1 cellular context compared by ENCODE assay signal in the genomic region with DNA sequence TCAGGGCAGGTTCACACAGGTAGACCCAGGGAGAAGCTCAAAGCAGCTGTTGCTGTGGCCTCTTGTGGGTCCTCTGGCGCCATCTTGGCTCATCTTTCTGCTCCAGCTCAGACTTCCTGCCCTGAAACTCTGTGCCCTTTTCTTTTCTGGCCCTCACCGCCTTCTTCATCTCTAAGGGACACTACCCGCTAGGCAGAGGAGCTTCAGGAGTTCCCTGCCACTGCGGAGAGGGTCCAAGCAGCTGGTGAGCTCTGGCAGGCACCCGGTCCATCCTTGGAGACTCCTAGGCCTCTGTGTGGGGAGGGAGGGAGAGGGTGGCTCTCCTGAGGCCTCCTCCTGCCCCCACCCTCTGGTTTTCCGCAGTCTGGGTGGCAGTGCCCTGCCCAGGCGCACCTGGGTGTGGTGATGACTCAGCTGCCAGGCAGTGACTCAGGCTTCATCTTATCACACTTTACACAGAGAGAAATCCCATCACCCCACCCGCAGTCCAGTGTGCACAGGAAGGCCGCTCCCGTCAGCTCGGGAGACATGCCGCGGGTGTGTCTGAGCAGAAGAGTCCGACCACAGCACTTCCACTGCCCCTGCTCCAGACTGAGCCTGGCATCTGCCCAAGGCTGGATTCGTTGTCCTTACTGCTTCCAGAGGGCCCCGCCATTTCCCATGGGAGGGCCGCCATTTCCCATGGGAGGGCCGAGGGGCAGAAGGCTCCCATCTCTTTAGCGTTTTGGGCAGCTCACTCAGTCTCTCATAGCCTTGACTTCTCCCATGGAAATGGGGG.
TF ChIP-seq lines count a peak whose summit lies in the region.

No MANE protein-coding gene starts in this region.

TF ChIP-seq in K562, 482 proteins besides CTCF, POLR2A, EP300 and RAD21 (continued from another document and continues in another):
- TF ChIP-seq SREBF1 (IDR thresholded peaks at IDR 0.05; ENCODE audit: borderline replicate concordance, low read depth, low read length) (peak; percentile 55; the same call in 1 of the 2 replicates), ZSCAN32 (CRISPR knock-in tag; IDR thresholded peaks at IDR 0.05) (peak; percentile 52; the same call in 1 of the 2 replicates), GATAD2A (IDR thresholded peaks at IDR 0.05) (peak; percentile 96; the same call in 1 of the 2 replicates), HNRNPL (IDR thresholded peaks at IDR 0.05; ENCODE audit: low read depth, low read length) (peak; percentile 97), RB1 (IDR thresholded peaks at IDR 0.05; ENCODE audit: low read depth) (peak; percentile 63), PHTF2 (CRISPR knock-in tag; IDR thresholded peaks at IDR 0.05) (no peak), NCOR1 (IDR thresholded peaks at IDR 0.05) (peak; percentile 72), PYGO2 (tag; IDR thresholded peaks at IDR 0.05) (peak; percentile 8; the same call in 1 of the 2 replicates), ARID2 (IDR thresholded peaks at IDR 0.05) (no peak), HDAC3 (IDR thresholded peaks at IDR 0.05; ENCODE audit: borderline replicate concordance, partially characterized antibody) (no peak), ZBTB33 (CRISPR knock-in tag; IDR thresholded peaks at IDR 0.05) (0 out of 2 replicates have a peak, but pooled peaks have one; percentile 16), SOX6 (IDR thresholded peaks at IDR 0.05) (peak; percentile 66), NR1H2 (CRISPR knock-in tag; IDR thresholded peaks at IDR 0.05) (no peak), ZNF133 (CRISPR knock-in tag; IDR thresholded peaks at IDR 0.05) (0 out of 2 replicates have a peak, but pooled peaks have one; percentile 19), NFXL1 (CRISPR knock-in tag; IDR thresholded peaks at IDR 0.05) (0 out of 2 replicates have a peak, but pooled peaks have one; percentile 37), ZHX1 (conservative IDR thresholded peaks at IDR 0.05; ENCODE audit: low read length) (no peak), HSF4 (CRISPR knock-in tag; IDR thresholded peaks at IDR 0.05; ENCODE audit: borderline replicate concordance) (peak; percentile 85; the same call in 1 of the 2 replicates), KDM5B (IDR thresholded peaks at IDR 0.05; ENCODE audit: insufficient replicate concordance, low read depth, low read length) (peak; percentile 68), STAT5A (IDR thresholded peaks at IDR 0.05; ENCODE audit: borderline replicate concordance, low read length) (peak; percentile 52; the same call in 1 of the 2 replicates), ELF4 (CRISPR knock-in tag; IDR thresholded peaks at IDR 0.05) (peak; percentile 62; the same call in 1 of the 2 replicates), DIDO1 (tag; IDR thresholded peaks at IDR 0.05; ENCODE audit: low read depth) (0 out of 2 replicates have a peak, but pooled peaks have one; percentile 11), EP400 (IDR thresholded peaks at IDR 0.05) (peak; percentile 59), TCF3 (CRISPR knock-in tag; IDR thresholded peaks at IDR 0.05) (peak; percentile 85), HEY1 (CRISPR knock-in tag; IDR thresholded peaks at IDR 0.05; ENCODE audit: borderline replicate concordance) (no peak), TEAD1 (CRISPR knock-in tag; IDR thresholded peaks at IDR 0.05) (peak in 1 of 2 experiments; percentile 64; a peak in 2 of 4 replicates), MTA3 (IDR thresholded peaks at IDR 0.05; ENCODE audit: borderline replicate concordance) (peak; percentile 95), PTTG1 (tag; IDR thresholded peaks at IDR 0.05; ENCODE audit: low read depth) (0 out of 2 replicates have a peak, but pooled peaks have one; percentile 17), ZNF589 (CRISPR knock-in tag; IDR thresholded peaks at IDR 0.05; ENCODE audit: low read depth) (peak; percentile 75), MBD2 (IDR thresholded peaks at IDR 0.05; ENCODE audit: borderline replicate concordance, low read depth) (peak; percentile 67; the same call in 1 of the 2 replicates), MYC (IDR thresholded peaks at IDR 0.05; ENCODE audit: low read depth, low read length) (peak; percentile 58; the same call in 1 of the 2 replicates), MYC (CRISPR knock-in tag; IDR thresholded peaks at IDR 0.05; ENCODE audit: borderline replicate concordance, low read depth) (0 out of 2 replicates have a peak, but pooled peaks have one; percentile 21), ELK1 (CRISPR knock-in tag; IDR thresholded peaks at IDR 0.05) (no peak), TEAD4 (IDR thresholded peaks at IDR 0.05; ENCODE audit: low read length) (peak; percentile 70), TEAD4 (CRISPR knock-in tag; IDR thresholded peaks at IDR 0.05; ENCODE audit: borderline replicate concordance) (no peak), IFI16 (CRISPR knock-in tag; IDR thresholded peaks at IDR 0.05) (no peak), GATA2 (CRISPR knock-in tag; IDR thresholded peaks at IDR 0.05) (0 out of 2 replicates have a peak, but pooled peaks have one; percentile 29), ARID1B (IDR thresholded peaks at IDR 0.05) (peak; percentile 95), LEF1 (IDR thresholded peaks at IDR 0.05) (peak; percentile 18; the same call in 1 of the 2 replicates), CTBP1 (IDR thresholded peaks at IDR 0.05; ENCODE audit: borderline replicate concordance) (peak; percentile 98), GTF2E2 (tag; IDR thresholded peaks at IDR 0.05) (0 out of 2 replicates have a peak, but pooled peaks have one; percentile 36)
- TF ChIP-seq, protein P1, sequence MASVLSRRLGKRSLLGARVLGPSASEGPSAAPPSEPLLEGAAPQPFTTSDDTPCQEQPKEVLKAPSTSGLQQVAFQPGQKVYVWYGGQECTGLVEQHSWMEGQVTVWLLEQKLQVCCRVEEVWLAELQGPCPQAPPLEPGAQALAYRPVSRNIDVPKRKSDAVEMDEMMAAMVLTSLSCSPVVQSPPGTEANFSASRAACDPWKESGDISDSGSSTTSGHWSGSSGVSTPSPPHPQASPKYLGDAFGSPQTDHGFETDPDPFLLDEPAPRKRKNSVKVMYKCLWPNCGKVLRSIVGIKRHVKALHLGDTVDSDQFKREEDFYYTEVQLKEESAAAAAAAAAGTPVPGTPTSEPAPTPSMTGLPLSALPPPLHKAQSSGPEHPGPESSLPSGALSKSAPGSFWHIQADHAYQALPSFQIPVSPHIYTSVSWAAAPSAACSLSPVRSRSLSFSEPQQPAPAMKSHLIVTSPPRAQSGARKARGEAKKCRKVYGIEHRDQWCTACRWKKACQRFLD (CRISPR knock-in tag; IDR thresholded peaks at IDR 0.05), result peak; percentile 52; the same call in 1 of the 2 replicates
- TF ChIP-seq, protein P2, sequence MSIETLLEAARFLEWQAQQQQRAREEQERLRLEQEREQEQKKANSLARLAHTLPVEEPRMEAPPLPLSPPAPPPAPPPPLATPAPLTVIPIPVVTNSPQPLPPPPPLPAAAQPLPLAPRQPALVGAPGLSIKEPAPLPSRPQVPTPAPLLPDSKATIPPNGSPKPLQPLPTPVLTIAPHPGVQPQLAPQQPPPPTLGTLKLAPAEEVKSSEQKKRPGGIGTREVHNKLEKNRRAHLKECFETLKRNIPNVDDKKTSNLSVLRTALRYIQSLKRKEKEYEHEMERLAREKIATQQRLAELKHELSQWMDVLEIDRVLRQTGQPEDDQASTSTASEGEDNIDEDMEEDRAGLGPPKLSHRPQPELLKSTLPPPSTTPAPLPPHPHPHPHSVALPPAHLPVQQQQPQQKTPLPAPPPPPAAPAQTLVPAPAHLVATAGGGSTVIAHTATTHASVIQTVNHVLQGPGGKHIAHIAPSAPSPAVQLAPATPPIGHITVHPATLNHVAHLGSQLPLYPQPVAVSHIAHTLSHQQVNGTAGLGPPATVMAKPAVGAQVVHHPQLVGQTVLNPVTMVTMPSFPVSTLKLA (conservative IDR thresholded peaks at IDR 0.05), result peak in 1 of 2 experiments; percentile 53; a peak in 2 of 4 replicates
- TF ChIP-seq, protein P3, sequence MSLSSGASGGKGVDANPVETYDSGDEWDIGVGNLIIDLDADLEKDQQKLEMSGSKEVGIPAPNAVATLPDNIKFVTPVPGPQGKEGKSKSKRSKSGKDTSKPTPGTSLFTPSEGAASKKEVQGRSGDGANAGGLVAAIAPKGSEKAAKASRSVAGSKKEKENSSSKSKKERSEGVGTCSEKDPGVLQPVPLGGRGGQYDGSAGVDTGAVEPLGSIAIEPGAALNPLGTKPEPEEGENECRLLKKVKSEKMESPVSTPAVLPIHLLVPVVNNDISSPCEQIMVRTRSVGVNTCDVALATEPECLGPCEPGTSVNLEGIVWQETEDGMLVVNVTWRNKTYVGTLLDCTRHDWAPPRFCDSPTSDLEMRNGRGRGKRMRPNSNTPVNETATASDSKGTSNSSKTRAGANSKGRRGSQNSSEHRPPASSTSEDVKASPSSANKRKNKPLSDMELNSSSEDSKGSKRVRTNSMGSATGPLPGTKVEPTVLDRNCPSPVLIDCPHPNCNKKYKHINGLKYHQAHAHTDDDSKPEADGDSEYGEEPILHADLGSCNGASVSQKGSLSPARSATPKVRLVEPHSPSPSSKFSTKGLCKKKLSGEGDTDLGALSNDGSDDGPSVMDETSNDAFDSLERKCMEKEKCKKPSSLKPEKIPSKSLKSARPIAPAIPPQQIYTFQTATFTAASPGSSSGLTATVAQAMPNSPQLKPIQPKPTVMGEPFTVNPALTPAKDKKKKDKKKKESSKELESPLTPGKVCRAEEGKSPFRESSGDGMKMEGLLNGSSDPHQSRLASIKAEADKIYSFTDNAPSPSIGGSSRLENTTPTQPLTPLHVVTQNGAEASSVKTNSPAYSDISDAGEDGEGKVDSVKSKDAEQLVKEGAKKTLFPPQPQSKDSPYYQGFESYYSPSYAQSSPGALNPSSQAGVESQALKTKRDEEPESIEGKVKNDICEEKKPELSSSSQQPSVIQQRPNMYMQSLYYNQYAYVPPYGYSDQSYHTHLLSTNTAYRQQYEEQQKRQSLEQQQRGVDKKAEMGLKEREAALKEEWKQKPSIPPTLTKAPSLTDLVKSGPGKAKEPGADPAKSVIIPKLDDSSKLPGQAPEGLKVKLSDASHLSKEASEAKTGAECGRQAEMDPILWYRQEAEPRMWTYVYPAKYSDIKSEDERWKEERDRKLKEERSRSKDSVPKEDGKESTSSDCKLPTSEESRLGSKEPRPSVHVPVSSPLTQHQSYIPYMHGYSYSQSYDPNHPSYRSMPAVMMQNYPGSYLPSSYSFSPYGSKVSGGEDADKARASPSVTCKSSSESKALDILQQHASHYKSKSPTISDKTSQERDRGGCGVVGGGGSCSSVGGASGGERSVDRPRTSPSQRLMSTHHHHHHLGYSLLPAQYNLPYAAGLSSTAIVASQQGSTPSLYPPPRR (CRISPR knock-in tag; IDR thresholded peaks at IDR 0.05; ENCODE audit: borderline replicate concordance), result no peak
- TF ChIP-seq, protein P4, sequence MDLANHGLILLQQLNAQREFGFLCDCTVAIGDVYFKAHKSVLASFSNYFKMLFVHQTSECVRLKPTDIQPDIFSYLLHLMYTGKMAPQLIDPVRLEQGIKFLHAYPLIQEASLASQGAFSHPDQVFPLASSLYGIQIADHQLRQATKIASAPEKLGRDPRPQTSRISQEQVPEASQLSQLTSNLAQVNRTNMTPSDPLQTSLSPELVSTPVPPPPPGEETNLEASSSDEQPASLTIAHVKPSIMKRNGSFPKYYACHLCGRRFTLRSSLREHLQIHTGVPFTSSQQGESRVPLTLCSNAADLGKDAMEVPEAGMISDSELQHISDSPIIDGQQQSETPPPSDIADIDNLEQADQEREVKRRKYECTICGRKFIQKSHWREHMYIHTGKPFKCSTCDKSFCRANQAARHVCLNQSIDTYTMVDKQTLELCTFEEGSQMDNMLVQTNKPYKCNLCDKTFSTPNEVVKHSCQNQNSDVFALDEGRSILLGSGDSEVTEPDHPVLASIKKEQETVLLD (IDR thresholded peaks at IDR 0.05), result peak; percentile 85
- TF ChIP-seq, protein P5, sequence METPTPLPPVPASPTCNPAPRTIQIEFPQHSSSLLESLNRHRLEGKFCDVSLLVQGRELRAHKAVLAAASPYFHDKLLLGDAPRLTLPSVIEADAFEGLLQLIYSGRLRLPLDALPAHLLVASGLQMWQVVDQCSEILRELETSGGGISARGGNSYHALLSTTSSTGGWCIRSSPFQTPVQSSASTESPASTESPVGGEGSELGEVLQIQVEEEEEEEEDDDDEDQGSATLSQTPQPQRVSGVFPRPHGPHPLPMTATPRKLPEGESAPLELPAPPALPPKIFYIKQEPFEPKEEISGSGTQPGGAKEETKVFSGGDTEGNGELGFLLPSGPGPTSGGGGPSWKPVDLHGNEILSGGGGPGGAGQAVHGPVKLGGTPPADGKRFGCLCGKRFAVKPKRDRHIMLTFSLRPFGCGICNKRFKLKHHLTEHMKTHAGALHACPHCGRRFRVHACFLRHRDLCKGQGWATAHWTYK (CRISPR knock-in tag; IDR thresholded peaks at IDR 0.05), result peak; percentile 83; the same call in 1 of the 2 replicates
